Comparison of ENCODE assay signal across 8 cellular contexts in genomic region chr12:57517187-57517586, GRCh38. TPM values are rescaled to one million over a fixed set of nuclear protein-coding genes. Genes with fewer than 3 reads are reported as not detected.
A peak's percentile ranks its signal among the peaks of the same experiment; 100 is the strongest.
DNase-seq lines count a peak whose midpoint lies in the region; ATAC-seq, FAIRE-seq and TF ChIP-seq lines count a peak whose summit lies in the region.

No MANE protein-coding gene starts in this region.

- H3K9ac ChIP-seq in BLaER1 treated with 17β-estradiol and CSF1 and Interleukin-3, amounts not matched to agents 10 nM and 100 nM = peak overlapping the region in 6 of 11 experiments; percentile 7 to 100 (median 61); a peak in 4 of 22 replicates
- H3K9ac ChIP-seq in mammary epithelial cell (ENCODE audit: insufficient read depth, low read length) = no peak overlapping the region
- no peak overlapping the region for H3K9ac ChIP-seq in kidney (ENCODE audit: low read length in 2 of 2)

- in situ Hi-C loops in mammary epithelial cell (cut with MboI; ENCODE audit: low sequenced_read_pairs in 2 of 2) = no loop called here

- no peaks in the 10 kb centered on the region for H3K9me3 ChIP-seq in BLaER1 treated with 17β-estradiol and CSF1 and Interleukin-3, amounts not matched to agents 10 nM and 100 nM (replicated peaks in 1 of 11)
- H3K9me3 ChIP-seq in HEK293 (ENCODE audit: control insufficient read depth, insufficient read depth, low read depth, low read length) (no peaks in the 10 kb centered on the region), mammary epithelial cell (replicated peaks; ENCODE audit: insufficient read depth, low read length) (no peaks in the 10 kb centered on the region), kidney (ENCODE audit: control insufficient read depth in 1 of 2, low read length in 2 of 2) (no peaks in the 10 kb centered on the region)

- CTCF ChIA-PET in HEK293 (lab: Yijun Ruan, JAX) (interaction anchor here (1.6 kb wide), 1 partner anchor 58 kb away, joined by 4 read pairs; the partner anchor contains the start of gene GLI1), mammary epithelial cell (lab: Charles Lee; ENCODE audit: low non-redundant PET) (no interaction called here)

- peak overlapping the region in 7 of 11 experiments; percentile 19 to 97 (median 91); a peak in 11 of 22 replicates for H3K4me2 ChIP-seq in BLaER1 treated with 17β-estradiol and CSF1 and Interleukin-3, amounts not matched to agents 10 nM and 100 nM
- H3K4me2 ChIP-seq in mammary epithelial cell (ENCODE audit: insufficient read depth, low read depth, low read length) = no peak overlapping the region

- no peak overlapping the region for H2AFZ ChIP-seq in mammary epithelial cell (ENCODE audit: low read depth, low read length)

- peaks cover 69 to 81% (median 77%) of the 10 kb centered on the region in 11 experiments for H4K20me1 ChIP-seq in BLaER1 treated with 17β-estradiol and CSF1 and Interleukin-3, amounts not matched to agents 10 nM and 100 nM
- no peaks in the 10 kb centered on the region for H4K20me1 ChIP-seq in mammary epithelial cell (ENCODE audit: insufficient read depth, low read length)

- 40% methylated on average over 1 of the region's 1 CpG for WGBS in mammary epithelial cell (ENCODE audit: low coverage, missing lambda C conversion rate)

- peaks cover 39% of the 10 kb centered on the region for H3K4me1 Mint-ChIP-seq in neural crest cell

- H3K27me3 ChIP-seq in BLaER1 treated with 17β-estradiol and CSF1 and Interleukin-3, amounts not matched to agents 10 nM and 100 nM = no peaks in the 10 kb centered on the region
- H3K27me3 ChIP-seq in mammary epithelial cell (ENCODE audit: insufficient read depth, low read length) = no peaks in the 10 kb centered on the region

- H3K9me3 Mint-ChIP-seq in neural crest cell = no peaks in the 10 kb centered on the region

- no peak for ATAC-seq in HG02678 (IDR thresholded peaks at IDR 0.05; ENCODE audit: unreplicated experiment)
- ATAC-seq in GM19467 (IDR thresholded peaks at IDR 0.05; ENCODE audit: unreplicated experiment) = no peak

- dilution Hi-C loops in mammary epithelial cell (cut with HindIII; ENCODE audit: low sequenced_read_pairs) = no loop called here

- peaks cover 32% of the 10 kb centered on the region for H3K79me2 ChIP-seq in mammary epithelial cell (ENCODE audit: insufficient read depth, low read length)

- H3K4me1 ChIP-seq in BLaER1 treated with 17β-estradiol and CSF1 and Interleukin-3, amounts not matched to agents 10 nM and 100 nM = peaks cover 32 to 65% (median 44%) of the 10 kb centered on the region in 10 experiments
- H3K4me1 ChIP-seq in HEK293 (ENCODE audit: control insufficient read depth, insufficient read depth, low read length) = peaks cover 13% of the 10 kb centered on the region
- peaks cover 34% of the 10 kb centered on the region for H3K4me1 ChIP-seq in mammary epithelial cell (ENCODE audit: insufficient read depth, low read length)
- H3K4me1 ChIP-seq in kidney (ENCODE audit: control insufficient read depth in 1 of 2, insufficient read depth in 1 of 2, low read depth in 1 of 2, low read length in 2 of 2) = peaks cover 20 to 23% of the 10 kb centered on the region in 2 donors

- peaks cover 70 to 76% (median 71%) of the 10 kb centered on the region in 11 experiments for H3K36me3 ChIP-seq in BLaER1 treated with 17β-estradiol and CSF1 and Interleukin-3, amounts not matched to agents 10 nM and 100 nM
- H3K36me3 ChIP-seq in HEK293 (ENCODE audit: control insufficient read depth in 2 of 2, insufficient read depth in 1 of 2, low read length in 2 of 2) (peaks cover 40 to 69% of the 10 kb centered on the region in 2 experiments), mammary epithelial cell (ENCODE audit: insufficient read depth, low read length) (peaks cover 51% of the 10 kb centered on the region), kidney (ENCODE audit: control insufficient read depth in 1 of 2, insufficient read depth in 2 of 2, low read length in 2 of 2) (peaks cover 40 to 49% of the 10 kb centered on the region in 2 donors)

- peak overlapping the region in 1 of 10 experiments; percentile 89; a peak in 2 of 20 replicates for H3K4me3 ChIP-seq in BLaER1 treated with 17β-estradiol and CSF1 and Interleukin-3, amounts not matched to agents 10 nM and 100 nM
- H3K4me3 ChIP-seq in HEK293 (ENCODE audit: low read depth, low read length) (no peak overlapping the region), mammary epithelial cell (replicated peaks in 1 of 3; ENCODE audit: insufficient read depth in 1 of 3, low read depth in 2 of 3, low read length in 3 of 3) (no peak overlapping the region), kidney (ENCODE audit: low read length in 2 of 2) (peak overlapping the region in 1 of 2 donors; percentile 11)

- BruUV-seq in mammary epithelial cell (replicated peaks; lab: Mats Ljungman, UMichigan) = no TSS peak

- H3K27ac ChIP-seq in BLaER1 treated with 17β-estradiol and CSF1 and Interleukin-3, amounts not matched to agents 10 nM and 100 nM = peak overlapping the region in 3 of 11 experiments; percentile 13 to 41 (median 30); a peak in 4 of 22 replicates
- H3K27ac ChIP-seq in HEK293 (ENCODE audit: extremely low read depth, low read depth, low read length) (no peak overlapping the region; the same call in 1 of the 2 replicates), mammary epithelial cell (ENCODE audit: insufficient read depth, low read depth, low read length) (no peak overlapping the region), kidney (ENCODE audit: low read depth in 2 of 2, low read length in 2 of 2) (no peak overlapping the region)

- POLR2A ChIA-PET in HEK293 (lab: Yijun Ruan, JAX) = interaction anchor here (1.4 to 2.4 kb wide), 2 partner anchors 9 to 13 kb away, joined by 4 to 15 read pairs; no protein-coding TSS in a partner anchor

- DNase-seq in mammary epithelial cell (peak; percentile 11), neural crest cell (ENCODE audit: low read depth, low spot score) (no peak), CD1c-positive myeloid dendritic cell (ENCODE audit: extremely low spot score) (no peak), kidney (no peak)

- TF ChIP-seq CTCF in HEK293 (tag by site-specific recombination; IDR thresholded peaks at IDR 0.05) (no peak), mammary epithelial cell (conservative IDR thresholded peaks at IDR 0.05 in 1 of 2, IDR thresholded peaks at IDR 0.05 in 1 of 2; ENCODE audit: extremely low read depth in 1 of 2, insufficient read depth in 1 of 2, low read depth in 1 of 2, low read length in 2 of 2) (no peak), neural crest cell (conservative IDR thresholded peaks at IDR 0.05) (no peak), kidney (IDR thresholded peaks at IDR 0.05; ENCODE audit: borderline replicate concordance, extremely low read depth, insufficient read depth) (no peak)

- no peak for FAIRE-seq in kidney (lab: Jason Lieb, UNC)

- peaks cover 26% of the 10 kb centered on the region for H3K36me3 Mint-ChIP-seq in neural crest cell (ENCODE audit: low read depth)

- no peak overlapping the region for H3K27ac Mint-ChIP-seq in neural crest cell (ENCODE audit: unreplicated experiment)

- H3K27me3 Mint-ChIP-seq in neural crest cell (ENCODE audit: low read depth) = peaks cover 12% of the 10 kb centered on the region

- H3K4me3 Mint-ChIP-seq in neural crest cell = peak overlapping the region; percentile 18

- intact Hi-C loops in mammary epithelial cell (cut with micrococcal nuclease) (no loop called here), kidney (cut with DNase I) (no loop called here)

TF ChIP-seq in HEK293, 187 proteins besides CTCF, POLR2A, EP300 and RAD21 (continues in another document):
- TF ChIP-seq ZNF629 (tag by site-specific recombination; IDR thresholded peaks at IDR 0.05) (no peak), IKZF3 (tag by site-specific recombination; IDR thresholded peaks at IDR 0.05) (0 out of 2 replicates have a peak, but pooled peaks have one; percentile 5), FEZF1 (tag by site-specific recombination; IDR thresholded peaks at IDR 0.05) (peak; percentile 29; the same call in 1 of the 2 replicates), ZBTB44 (tag by site-specific recombination; IDR thresholded peaks at IDR 0.05) (no peak), SCRT2 (tag by site-specific recombination; IDR thresholded peaks at IDR 0.05) (0 out of 2 replicates have a peak, but pooled peaks have one; percentile 22)

RNA-seq across cellular contexts. Expression of gene DDIT3, which starts 3.1 kb away (rescaled TPM):
- total RNA-seq in mammary epithelial cell (10 to 100 TPM; 28.3 to 66.1 TPM), neural crest cell (14.1 and 15.0 TPM in 2 replicates), kidney (34.1 TPM)
- polyA plus RNA-seq in mammary epithelial cell (9.0 TPM), kidney (ENCODE audit: insufficient read depth, low read depth, low replicate concordance) (83.1 TPM)
- polyA minus RNA-seq in mammary epithelial cell = 8.0 TPM

RNA-seq across cellular contexts. Expression of gene MBD6, which starts 5.4 kb away (rescaled TPM):
- total RNA-seq in mammary epithelial cell = 10 to 100 TPM in 1 of 2 donors, 1 to 10 TPM in 1; 4.8 to 69.2 TPM
- 4.8 TPM for polyA plus RNA-seq in mammary epithelial cell
- 14.9 TPM for polyA minus RNA-seq in mammary epithelial cell
- total RNA-seq in neural crest cell = 90.4 and 91.3 TPM in 2 replicates
- 118 TPM for total RNA-seq in kidney
- 38.4 TPM for polyA plus RNA-seq in kidney (ENCODE audit: insufficient read depth, low read depth, low replicate concordance)

RNA-seq across cellular contexts. Expression of gene MARS1, which starts 29.3 kb away (rescaled TPM):
- total RNA-seq in mammary epithelial cell (100 to 1,000 TPM; 240 to 460 TPM), neural crest cell (257 and 267 TPM in 2 replicates), kidney (158 TPM)
- polyA plus RNA-seq in mammary epithelial cell (160 TPM), kidney (ENCODE audit: insufficient read depth, low read depth, low replicate concordance) (62.8 TPM)
- polyA minus RNA-seq in mammary epithelial cell = 352 TPM

RNA-seq across cellular contexts. Expression of gene DCTN2, which starts 29.8 kb away (rescaled TPM):
- total RNA-seq in mammary epithelial cell (100 to 1,000 TPM; 140 to 153 TPM), neural crest cell (133 and 138 TPM in 2 replicates), kidney (110 TPM)
- polyA plus RNA-seq in mammary epithelial cell (151 TPM), kidney (ENCODE audit: insufficient read depth, low read depth, low replicate concordance) (133 TPM)
- 146 TPM for polyA minus RNA-seq in mammary epithelial cell

RNA-seq across cellular contexts. Expression of gene KIF5A, which starts 32.7 kb away (rescaled TPM):
- total RNA-seq in mammary epithelial cell (1 to 10 TPM; 1.3 to 2.4 TPM), neural crest cell (16.9 and 20.8 TPM in 2 replicates), kidney (1.3 TPM)
- polyA plus RNA-seq in mammary epithelial cell (0.46 TPM), kidney (ENCODE audit: insufficient read depth, low read depth, low replicate concordance) (0.69 TPM)
- polyA minus RNA-seq in mammary epithelial cell = not detected

Comparison
In these comparisons a context has a peak if more than half of its experiments do, and no peak if none do; other contexts are left out.
1. H3K9ac ChIP-seq: peak in BLaER1 treated with 17β-estradiol and CSF1 and Interleukin-3, amounts not matched to agents 10 nM and 100 nM (6 of 11); none in mammary epithelial cell (single experiment) and kidney (0 of 2).